ENCODE assay signal across 8 cellular contexts in the genomic region with DNA sequence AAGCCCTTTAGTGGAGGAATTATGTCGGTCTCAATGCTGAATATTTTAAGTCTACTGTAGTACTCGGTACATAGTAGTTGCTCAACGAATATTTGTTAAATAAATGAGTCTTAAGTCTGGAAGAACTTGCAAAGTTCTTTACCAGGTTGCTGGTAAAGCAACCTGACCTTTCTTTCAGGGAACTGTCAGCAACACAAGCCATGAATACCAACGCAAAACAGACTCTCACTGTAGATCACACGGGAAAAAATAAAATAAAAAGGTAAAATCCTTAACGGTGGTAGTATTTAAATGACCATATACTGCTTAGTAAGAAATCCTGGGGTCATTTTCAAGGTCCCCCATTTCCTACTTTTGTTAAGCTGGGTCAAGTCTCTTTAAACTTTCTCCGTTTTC. TPM values are rescaled to one million over a fixed set of nuclear protein-coding genes. Genes with fewer than 3 reads are reported as not detected.
DNase-seq lines count a peak whose midpoint lies in the region; ATAC-seq and TF ChIP-seq lines count a peak whose summit lies in the region.

No MANE protein-coding gene starts in this region.

- peak; percentile 7 for ATAC-seq in GM18499 (IDR thresholded peaks at IDR 0.05; ENCODE audit: insufficient read depth, unreplicated experiment)
- peak; percentile 16 for ATAC-seq in HG03175 (IDR thresholded peaks at IDR 0.05; ENCODE audit: unreplicated experiment)
- no peak for ATAC-seq in omental fat pad (ENCODE audit: low FRiP score)

- H3K27ac ChIP-seq in angular gyrus (ENCODE audit: low read depth, low read length) (peak overlapping the region; percentile 89), uterus (peak overlapping the region; percentile 77 to 83)

- intact Hi-C loops in lower leg skin (cut with DNase I; ENCODE audit: low total_unique reads) (no loop called here), uterus (cut with DNase I; ENCODE audit: low total_unique reads) (no loop called here)

- no peak for TF ChIP-seq CTCF in lower leg skin (IDR thresholded peaks at IDR 0.05)
- TF ChIP-seq CTCF in uterus (IDR thresholded peaks at IDR 0.05), result no peak
- no peak for TF ChIP-seq CTCF in omental fat pad (IDR thresholded peaks at IDR 0.05)
- no peak for TF ChIP-seq CTCF in GM20000 (IDR thresholded peaks at IDR 0.05; ENCODE audit: extremely low read depth, missing control alignments)

- H3K27me3 ChIP-seq in uterus, result no peaks in the 10 kb centered on the region

- no peaks in the 10 kb centered on the region for H3K9me3 ChIP-seq in uterus

- H3K4me1 ChIP-seq in uterus, result no peaks in the 10 kb centered on the region

- H3K4me3 ChIP-seq in lower leg skin (ENCODE audit: low read depth, poor library complexity, severe bottlenecking) (peak overlapping the region; percentile 90), uterus (peak overlapping the region; percentile 71 to 79)

- TF ChIP-seq POLR2A in lower leg skin (IDR thresholded peaks at IDR 0.05) (no peak), uterus (IDR thresholded peaks at IDR 0.05) (no peak)

- WGBS in lower leg skin, 2 donors, result 48% methylated on average over 7 of the region's 7 CpGs

- DNase-seq in lower leg skin (ENCODE audit: low spot score in 2 of 2), result no peak
- no peak for DNase-seq in uterus
- DNase-seq in omental fat pad (ENCODE audit: low spot score), result no peak
- DNase-seq in GM20000 (ENCODE audit: low spot score), result no peak
- DNase-seq in activated CD4-positive, alpha-beta T cell treated with anti-CD3 and anti-CD28 coated beads, Interleukin-2, amount 50 U/mL, for 1 hour, result no peak

- H3K36me3 ChIP-seq in uterus, result no peaks in the 10 kb centered on the region

RNA-seq across cellular contexts. Expression of a gene that starts 0.4 kb away (rescaled TPM):
- total RNA-seq in lower leg skin (1 to 10 TPM; 5.7 to 9.2 (median 7.2) TPM), uterus (10 to 100 TPM in 2 of 4 donors, 1 to 10 TPM in 2; 1.5 to 31.5 (median 12.2) TPM), omental fat pad (10 to 100 TPM in 2 of 4 donors, 1 to 10 TPM in 2; 9.0 to 12.9 (median 10.9) TPM)
